Comparison of ENCODE assay signal across 10 cellular contexts in genomic region chr21:27570306-27570868, GRCh38.
DNase-seq lines count a peak whose midpoint lies in the region; ATAC-seq and TF ChIP-seq lines count a peak whose summit lies in the region.
"Had no signal": no experiment of that assay in that cellular context is flagged by ENCODE, and none has a peak within 500 bp of the region (broad histone marks: within the 10 kb centered on the region; RNA-seq: fewer than 3 reads in every experiment).

No MANE protein-coding gene starts in this region.

- no peak for TF ChIP-seq CTCF in BJ (IDR thresholded peaks at IDR 0.05; ENCODE audit: insufficient read depth, low read depth, low read length)
- TF ChIP-seq CTCF in foreskin fibroblast (IDR thresholded peaks at IDR 0.05; ENCODE audit: low read depth, low read length): no peak
- no peak for TF ChIP-seq CTCF in psoas muscle (IDR thresholded peaks at IDR 0.05)

- POLR2A ChIA-PET in BJ (lab: Charles Lee): interaction anchor here (0.6 to 1.0 kb wide), 2 partner anchors 364 to 608 kb away, joined by 3 to 6 read pairs; no protein-coding TSS in a partner anchor

- intact Hi-C loops in psoas muscle (cut with DNase I): no loop called here

- 26 to 44% (median 29%) methylated on average over 2 of the region's 2 CpGs for WGBS in psoas muscle, 3 donors

- H3K27me3 ChIP-seq in BJ (ENCODE audit: control insufficient read depth, insufficient read depth, low read length): no peaks in the 10 kb centered on the region
- no peaks in the 10 kb centered on the region for H3K27me3 ChIP-seq in psoas muscle (ENCODE audit: insufficient read depth in 3 of 3, low read length in 2 of 3)

- no peaks in the 10 kb centered on the region for H3K9me3 ChIP-seq in psoas muscle

- H3K36me3 ChIP-seq in BJ (ENCODE audit: control insufficient read depth, insufficient read depth, low read length) (no peaks in the 10 kb centered on the region), psoas muscle (ENCODE audit: insufficient read depth in 1 of 2, low read depth in 1 of 2) (no peaks in the 10 kb centered on the region)

- CTCF ChIA-PET in BJ (lab: Yijun Ruan, JAX): interaction anchor here (0.8 to 3.6 kb wide), 8 partner anchors 11 to 1175 kb away, joined by 3 to 19 read pairs (median 4); no protein-coding TSS in a partner anchor

- DNase-seq in BJ (ENCODE audit: low read depth) (peak; percentile 76), SW 1271 (lab: John Stamatoyannopoulos, UW) (peak; percentile 45 to 55), foreskin fibroblast (peak; percentile 95 to 97), psoas muscle (peak; percentile 69 to 76), substantia nigra (lab: John Stamatoyannopoulos, UW) (no peak), NOMO-1 treated with DMSO at 0.1 percent for 48 hours (lab: John Stamatoyannopoulos, UW; ENCODE audit: unreplicated experiment) (no peak), NCI-H2171 (lab: John Stamatoyannopoulos, UW) (no peak)
- no peak for DNase-seq in activated CD4-positive, alpha-beta T cell treated with anti-CD3 and anti-CD28 coated beads for 4 hours
- DNase-seq: cortex of kidney; stimulated activated CD4-positive, alpha-beta T cell treated with anti-CD3 and anti-CD28 coated beads, Interleukin-1b, Interleukin-23, amount 100 ng/mL, for 48 hours had no signal

- ATAC-seq in psoas muscle: peak; percentile 61 to 82 (median 76)

- H3K4me3 ChIP-seq in BJ (ENCODE audit: low read depth, low read length) (no peak overlapping the region), foreskin fibroblast (ENCODE audit: low read depth in 1 of 2, low read length in 2 of 2) (no peak overlapping the region), psoas muscle (no peak overlapping the region)

- peaks cover 18% of the 10 kb centered on the region for H3K4me1 ChIP-seq in psoas muscle

- H3K27ac ChIP-seq in psoas muscle (peak overlapping the region; percentile 47), substantia nigra (ENCODE audit: low read depth, low read length, poor library complexity, severe bottlenecking) (no peak overlapping the region)

Comparison
In these comparisons a context has a peak if more than half of its experiments do, and no peak if none do; other contexts are left out.
1. DNase-seq: peak in BJ (single experiment), SW 1271 (2 of 2), foreskin fibroblast (2 of 2) and psoas muscle (2 of 2); none in substantia nigra (0 of 49), activated CD4-positive, alpha-beta T cell treated with anti-CD3 and anti-CD28 coated beads for 4 hours (0 of 2), NOMO-1 treated with DMSO at 0.1 percent for 48 hours (single experiment) and NCI-H2171 (single experiment).